In genomic region chr2:186569906-186570305, GRCh38 we compare ENCODE assay signal across 15 cellular contexts. TPM values are rescaled to one million over a fixed set of nuclear protein-coding genes. Genes with fewer than 3 reads are reported as not detected.
DNase-seq lines count a peak whose midpoint lies in the region; ATAC-seq and TF ChIP-seq lines count a peak whose summit lies in the region.
"Had no signal": no experiment of that assay in that cellular context is flagged by ENCODE, and none has a peak within 500 bp of the region (broad histone marks: within the 10 kb centered on the region; RNA-seq: fewer than 3 reads in every experiment).

No MANE protein-coding gene starts in this region.

- H3F3A ChIP-seq in GM23338 (replicated peaks; ENCODE audit: low read depth) = no peaks in the 10 kb centered on the region

- H3K36me3 ChIP-seq in GM23338 (ENCODE audit: insufficient read depth) (no peaks in the 10 kb centered on the region), neuron (ENCODE audit: insufficient read depth, low read length) (no peaks in the 10 kb centered on the region)

- no peak overlapping the region for H3K4me3 Mint-ChIP-seq in GM23338
- H3K4me3 Mint-ChIP-seq: activated T-cell treated with anti-CD3 and anti-CD28 coated beads, Interleukin-2, amount 50 U/mL, for 4 hours; CD14-positive monocyte; HFFc6; naive thymus-derived CD8-positive, alpha-beta T cell had no signal

- TF ChIP-seq CTCF in GM23338 (conservative IDR thresholded peaks at IDR 0.05; ENCODE audit: low read depth in 2 of 2) (no peak), GM20000 (IDR thresholded peaks at IDR 0.05; ENCODE audit: extremely low read depth, missing control alignments) (no peak)

- peak overlapping the region; percentile 26; the same call in 1 of the 2 replicates for H3K27ac ChIP-seq in GM23338 (ENCODE audit: low read depth)

- DNase-seq in GM23338 (ENCODE audit: low spot score) (peak; percentile 22), NCI-H146 (lab: John Stamatoyannopoulos, UW) (peak; percentile 32), cerebellar cortex (ENCODE audit: low spot score) (peak; percentile 33), GM20000 (ENCODE audit: low spot score) (no peak), NCI-H1092 treated with DMSO at 0.1 percent for 48 hours (lab: John Stamatoyannopoulos, UW) (no peak)
- DNase-seq: activated CD4-positive, CD25-positive, alpha-beta regulatory T cell treated with anti-CD3 and anti-CD28 coated beads, Interleukin-2, amount 50 U/mL, for 72 hours; activated T-cell treated with anti-CD3 and anti-CD28 coated beads, Interleukin-2, amount 50 U/mL, for 4 hours; naive thymus-derived CD8-positive, alpha-beta T cell; T-helper 1 cell had no signal

- H3K9me3 ChIP-seq in neuron (ENCODE audit: low read length) = no peaks in the 10 kb centered on the region

- H3K4me1 Mint-ChIP-seq in GM23338 = peaks cover 14% of the 10 kb centered on the region
- H3K4me1 Mint-ChIP-seq: naive thymus-derived CD8-positive, alpha-beta T cell had no signal

- H3K27me3 Mint-ChIP-seq in GM23338 (ENCODE audit: insufficient read depth, low read depth, poor library complexity) = peaks cover 2% of the 10 kb centered on the region

- 0 out of 3 replicates have a peak, but pooled peaks cover 5% of the 10 kb centered on the region for H3K36me3 Mint-ChIP-seq in GM23338 (ENCODE audit: low read depth)
- H3K36me3 Mint-ChIP-seq: CD14-positive monocyte; naive thymus-derived CD8-positive, alpha-beta T cell had no signal

- H2AFZ ChIP-seq in GM23338 (peak overlapping the region; percentile 65; the same call in 1 of the 2 replicates), neuron (ENCODE audit: low read depth, low read length) (peak overlapping the region; percentile 13)

- H3K9me3 Mint-ChIP-seq in GM23338 = peaks cover 5% of the 10 kb centered on the region; the same call in 1 of the 3 replicates
- H3K9me3 Mint-ChIP-seq: activated T-cell treated with anti-CD3 and anti-CD28 coated beads, Interleukin-2, amount 50 U/mL, for 4 hours; HFFc6 had no signal

- no peaks in the 10 kb centered on the region for H3K79me2 ChIP-seq in GM23338 (replicated peaks; ENCODE audit: insufficient read depth)

- H3K4me2 ChIP-seq in GM23338 = no peak overlapping the region

- no peaks in the 10 kb centered on the region for H3K9me2 ChIP-seq in GM23338 (ENCODE audit: insufficient read depth)

- ATAC-seq in GM23338 (no peak; the same call in 2 of the 3 replicates), HG03439 (IDR thresholded peaks at IDR 0.05; ENCODE audit: unreplicated experiment) (no peak), HG03095 (IDR thresholded peaks at IDR 0.05; ENCODE audit: unreplicated experiment) (no peak)
- ATAC-seq: activated T-cell treated with anti-CD3 and anti-CD28 coated beads, Interleukin-2, amount 50 U/mL, for 4 hours; naive thymus-derived CD8-positive, alpha-beta T cell had no signal

- H3K27ac Mint-ChIP-seq in GM23338 = peak overlapping the region; percentile 32
- H3K27ac Mint-ChIP-seq: CD14-positive monocyte; naive thymus-derived CD8-positive, alpha-beta T cell had no signal

- H3K4me1 ChIP-seq in GM23338 (ENCODE audit: insufficient read depth) (peaks cover 16% of the 10 kb centered on the region), neuron (ENCODE audit: insufficient read depth, low read length) (peaks cover 15% of the 10 kb centered on the region)

- no peaks in the 10 kb centered on the region for H4K20me1 ChIP-seq in GM23338 (replicated peaks; ENCODE audit: insufficient read depth)

- H3K4me3 ChIP-seq in GM23338 (no peak overlapping the region), neuron (ENCODE audit: low read length) (no peak overlapping the region)

- H3K27me3 ChIP-seq in GM23338 (ENCODE audit: insufficient read depth) = no peaks in the 10 kb centered on the region
- H3K27me3 ChIP-seq in neuron (ENCODE audit: insufficient read depth, low read length) = no peaks in the 10 kb centered on the region
- H3K27me3 ChIP-seq: foreskin keratinocyte had no signal

TF ChIP-seq in GM23338, 12 proteins besides CTCF, POLR2A, EP300 and RAD21:
- TF ChIP-seq CREB1 (CRISPR knock-in tag; IDR thresholded peaks at IDR 0.05; ENCODE audit: low read depth) (no peak), EZH2 (IDR thresholded peaks at IDR 0.05; ENCODE audit: low read depth, unreplicated experiment) (no peak), ZNF331 (CRISPR knock-in tag; IDR thresholded peaks at IDR 0.05; ENCODE audit: low read depth) (no peak)
- TF ChIP-seq, protein P1, sequence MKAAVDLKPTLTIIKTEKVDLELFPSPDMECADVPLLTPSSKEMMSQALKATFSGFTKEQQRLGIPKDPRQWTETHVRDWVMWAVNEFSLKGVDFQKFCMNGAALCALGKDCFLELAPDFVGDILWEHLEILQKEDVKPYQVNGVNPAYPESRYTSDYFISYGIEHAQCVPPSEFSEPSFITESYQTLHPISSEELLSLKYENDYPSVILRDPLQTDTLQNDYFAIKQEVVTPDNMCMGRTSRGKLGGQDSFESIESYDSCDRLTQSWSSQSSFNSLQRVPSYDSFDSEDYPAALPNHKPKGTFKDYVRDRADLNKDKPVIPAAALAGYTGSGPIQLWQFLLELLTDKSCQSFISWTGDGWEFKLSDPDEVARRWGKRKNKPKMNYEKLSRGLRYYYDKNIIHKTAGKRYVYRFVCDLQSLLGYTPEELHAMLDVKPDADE (IDR thresholded peaks at IDR 0.05) = no peak

RNA-seq across cellular contexts. Expression of gene ITGAV, which starts 19.9 kb away (rescaled TPM):
- 50.8 and 56.5 TPM in 2 replicates for total RNA-seq in GM23338 (2014; rRNA removed; shearing (Covaris generic))
- 8.0 and 9.1 TPM in 2 replicates for polyA plus RNA-seq in GM23338 (2016; fragmentation: Nextera tagmentation; extraction: Ambion mirVana)

Comparison
In these comparisons a context has a peak if more than half of its experiments do, and no peak if none do; other contexts are left out.
1. DNase-seq: peak in GM23338 (single experiment), NCI-H146 (single experiment) and cerebellar cortex (single experiment); none in GM20000 (single experiment) and NCI-H1092 treated with DMSO at 0.1 percent for 48 hours (single experiment).